19 cellular contexts compared by ENCODE assay signal in the genomic region with DNA sequence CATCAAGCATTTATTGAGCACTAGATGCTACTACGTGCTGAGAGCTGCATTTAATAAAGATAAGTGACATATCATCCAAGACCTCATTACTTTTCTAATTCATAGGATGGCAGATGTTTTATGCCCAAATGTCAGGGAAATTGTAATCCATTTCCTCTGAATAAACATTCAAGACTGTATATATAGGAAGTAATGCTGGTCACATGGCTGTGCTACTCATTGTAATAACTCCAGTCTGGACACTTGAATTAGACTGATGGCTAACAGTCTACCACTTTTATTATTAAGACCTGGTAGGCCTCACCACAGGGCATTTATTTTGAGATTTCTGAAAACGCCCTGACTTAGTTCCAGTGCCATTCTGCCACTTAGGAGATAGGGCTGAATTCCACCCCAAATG.
"Had no signal": no experiment of that assay in that cellular context is flagged by ENCODE, and none has a peak within 500 bp of the region (broad histone marks: within the 10 kb centered on the region; RNA-seq: fewer than 3 reads in every experiment).

No MANE protein-coding gene starts in this region.

- H3K27me3 ChIP-seq: body of pancreas had no signal

- H3K4me1 ChIP-seq: foreskin keratinocyte, tibial artery had no signal

- H3K27ac ChIP-seq: foreskin keratinocyte, lower lobe of right lung, tibial artery had no signal

- ATAC-seq: activated CD8-positive, alpha-beta memory T cell treated with anti-CD3 and anti-CD28 coated beads, Interleukin-2, amount 10 ng/mL, durations not matched to agents 7 days and 5 days; foreskin keratinocyte; left colon; lower lobe of right lung; stimulated activated naive CD8-positive, alpha-beta T cell treated with anti-CD3 and anti-CD28 coated beads, Interleukin-15, Interleukin-2, amounts not matched to agents 100 U/mL and 50 U/mL, for 24 hours had no signal

- H3K36me3 ChIP-seq: lower lobe of right lung, tibial artery had no signal

- H3K9me3 ChIP-seq: body of pancreas, lower lobe of right lung, tibial artery had no signal

- DNase-seq: activated B cell treated with CpG ODN at 0.5 μM for 24 hours; activated CD4-positive, alpha-beta memory T cell treated with anti-CD3 and anti-CD28 coated beads, Interleukin-2, amount 10 ng/mL, durations not matched to agents 7 days and 5 days; activated CD4-positive, alpha-beta T cell treated with anti-CD3 and anti-CD28 coated beads for 4 hours; activated CD8-positive, alpha-beta memory T cell treated with anti-CD3 and anti-CD28 coated beads, Interleukin-2, amount 10 ng/mL, durations not matched to agents 7 days and 5 days; activated naive CD8-positive, alpha-beta T cell treated with anti-CD3 and anti-CD28 coated beads for 36 hours; amniotic stem cell; body of pancreas; caudate nucleus; foreskin keratinocyte; glutamatergic neuron; hippocampal formation; islet precursor cell; left colon; lower lobe of right lung; retina; stimulated activated CD8-positive, alpha-beta memory T cell treated with anti-CD3 and anti-CD28 coated beads, Interleukin-4, amount 100 ng/mL, for 48 hours; stimulated activated naive CD8-positive, alpha-beta T cell treated with anti-CD3 and anti-CD28 coated beads, Interleukin-15, Interleukin-2, amounts not matched to agents 100 U/mL and 50 U/mL, for 24 hours; substantia nigra; tibial artery had no signal

- H3K4me3 ChIP-seq: body of pancreas, lower lobe of right lung, tibial artery had no signal
